ENCODE assay signal across 11 cellular contexts in genomic region chr10:4991463-4991862, GRCh38. TPM values are rescaled to one million over a fixed set of nuclear protein-coding genes. Genes with fewer than 3 reads are reported as not detected.
"Had no signal": no experiment of that assay in that cellular context is flagged by ENCODE, and none has a peak within 500 bp of the region (broad histone marks: within the 10 kb centered on the region; RNA-seq: fewer than 3 reads in every experiment).

No MANE protein-coding gene starts in this region.

RNA-seq across cellular contexts. Expression of gene AKR1C2, which starts 12.2 kb away (rescaled TPM):
- total RNA-seq: activated B cell treated with CpG ODN at 0.5 μM for 24 hours; activated CD4-positive, alpha-beta memory T cell treated with anti-CD3 and anti-CD28 coated beads, Interleukin-2, amount 10 ng/mL, durations not matched to agents 7 days and 5 days; activated CD4-positive, alpha-beta T cell treated with anti-CD3 and anti-CD28 coated beads for 36 hours; activated CD4-positive, alpha-beta T cell treated with anti-CD3 and anti-CD28 coated beads, Interleukin-2, amount 10 ng/mL, durations not matched to agents 24 days and 14 days; activated CD8-positive, alpha-beta memory T cell treated with anti-CD3 and anti-CD28 coated beads for 36 hours; activated CD8-positive, alpha-beta memory T cell treated with anti-CD3 and anti-CD28 coated beads, Interleukin-2, amount 10 ng/mL, durations not matched to agents 7 days and 5 days; activated CD8-positive, alpha-beta T cell treated with anti-CD3 and anti-CD28 coated beads for 36 hours; activated CD8-positive, alpha-beta T cell treated with anti-CD3 and anti-CD28 coated beads, Interleukin-2, amount 10 ng/mL, durations not matched to agents 7 days and 5 days; T-helper 1 cell treated with Interleukin-12 subunit alpha and Interleukin-12 subunit beta and Interleukin-4 antibody, amounts not matched to agents 30 ng/mL and 1 ng/mL, for 36 hours; T-helper 17 cell; T-helper 2 cell treated with Interferon-gamma antibody and Interleukin-4, amounts not matched to agents 100 ng/mL and 5 ng/mL, for 36 hours had no signal

RNA-seq across cellular contexts. Expression of gene AKR1C1, which starts 28.2 kb away (rescaled TPM):
- total RNA-seq: activated B cell treated with CpG ODN at 0.5 μM for 24 hours had no signal
